In the genomic region with DNA sequence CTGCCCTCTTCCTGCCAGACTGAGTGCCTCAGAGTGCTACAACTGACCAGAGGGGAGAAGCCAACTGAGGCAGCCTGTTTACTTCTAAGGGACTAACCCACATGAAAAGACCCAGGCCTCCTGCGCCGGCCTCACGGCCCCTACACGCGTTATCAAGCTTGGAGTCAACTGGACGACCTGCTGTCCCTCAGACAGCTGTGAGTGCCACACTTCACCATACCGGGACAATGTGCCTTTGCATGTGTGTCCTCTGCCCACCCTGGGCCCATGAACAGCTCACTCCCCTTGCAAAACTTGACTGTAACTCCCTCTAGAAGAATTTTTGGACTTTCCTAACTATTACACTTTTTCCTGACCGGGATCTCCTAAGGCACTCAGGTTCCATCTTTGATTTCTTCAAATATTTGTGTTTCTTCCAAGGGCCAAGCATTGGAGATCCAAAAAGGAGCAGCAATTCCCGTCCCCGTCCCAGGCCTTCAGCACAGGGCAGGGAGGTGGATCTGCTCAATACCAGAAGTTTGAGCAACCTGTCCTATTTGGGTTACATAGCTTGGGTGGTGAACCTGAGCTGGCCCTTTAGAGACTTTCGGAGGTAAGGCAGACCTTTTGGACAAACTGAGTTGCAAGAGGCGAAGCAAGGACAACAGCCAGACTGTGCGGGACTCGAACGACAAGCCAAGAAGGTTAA, we compare ENCODE assay signal across 1 cellular context.
A peak's percentile ranks its signal among the peaks of the same experiment; 100 is the strongest.
TF ChIP-seq lines count a peak whose summit lies in the region.

No MANE protein-coding gene starts in this region.

TF ChIP-seq in K562, 482 proteins besides CTCF, POLR2A, EP300 and RAD21:
- TF ChIP-seq, protein P1, sequence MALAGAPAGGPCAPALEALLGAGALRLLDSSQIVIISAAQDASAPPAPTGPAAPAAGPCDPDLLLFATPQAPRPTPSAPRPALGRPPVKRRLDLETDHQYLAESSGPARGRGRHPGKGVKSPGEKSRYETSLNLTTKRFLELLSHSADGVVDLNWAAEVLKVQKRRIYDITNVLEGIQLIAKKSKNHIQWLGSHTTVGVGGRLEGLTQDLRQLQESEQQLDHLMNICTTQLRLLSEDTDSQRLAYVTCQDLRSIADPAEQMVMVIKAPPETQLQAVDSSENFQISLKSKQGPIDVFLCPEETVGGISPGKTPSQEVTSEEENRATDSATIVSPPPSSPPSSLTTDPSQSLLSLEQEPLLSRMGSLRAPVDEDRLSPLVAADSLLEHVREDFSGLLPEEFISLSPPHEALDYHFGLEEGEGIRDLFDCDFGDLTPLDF (CRISPR knock-in tag; IDR thresholded peaks at IDR 0.05), result peak; percentile 26; the same call in 1 of the 2 replicates
- TF ChIP-seq SIN3A (IDR thresholded peaks at IDR 0.05; ENCODE audit: borderline replicate concordance in 2 of 2, control insufficient read depth in 1 of 2, low read depth in 2 of 2, low read length in 2 of 2) (peak in 1 of 2 experiments; percentile 63; a peak in 2 of 4 replicates), NRF1 (conservative IDR thresholded peaks at IDR 0.05 in 1 of 2, IDR thresholded peaks at IDR 0.05 in 1 of 2) (peak in 1 of 2 experiments; percentile 33; a peak in 2 of 4 replicates), TCF3 (CRISPR knock-in tag; IDR thresholded peaks at IDR 0.05) (no peak), NKRF (IDR thresholded peaks at IDR 0.05; ENCODE audit: borderline replicate concordance) (0 out of 2 replicates have a peak, but pooled peaks have one; percentile 34), FOXP1 (CRISPR knock-in tag; IDR thresholded peaks at IDR 0.05) (0 out of 2 replicates have a peak, but pooled peaks have one; percentile 48), XRCC5 (IDR thresholded peaks at IDR 0.05; ENCODE audit: low read depth, low read length) (0 out of 2 replicates have a peak, but pooled peaks have one; percentile 59), ZFX (CRISPR knock-in tag; IDR thresholded peaks at IDR 0.05) (peak; percentile 51), GATAD2A (IDR thresholded peaks at IDR 0.05) (0 out of 2 replicates have a peak, but pooled peaks have one; percentile 21), SRSF1 (IDR thresholded peaks at IDR 0.05; ENCODE audit: low read depth, low read length) (no peak), HDAC1 (IDR thresholded peaks at IDR 0.05) (peak in 1 of 2 experiments; percentile 40; a peak in 1 of 4 replicates), RBBP5 (IDR thresholded peaks at IDR 0.05; ENCODE audit: borderline replicate concordance, insufficient read depth, low read length, poor library complexity, severe bottlenecking) (peak; percentile 63), ZNF232 (CRISPR knock-in tag; IDR thresholded peaks at IDR 0.05) (peak; percentile 58; the same call in 1 of the 2 replicates), ESRRA (IDR thresholded peaks at IDR 0.05; ENCODE audit: borderline replicate concordance, low read depth) (no peak), DACH1 (IDR thresholded peaks at IDR 0.05; ENCODE audit: partially characterized antibody) (peak; percentile 61), FOXK1 (CRISPR knock-in tag; IDR thresholded peaks at IDR 0.05; ENCODE audit: borderline replicate concordance) (peak; percentile 59; the same call in 1 of the 2 replicates), KAT7 (CRISPR knock-in tag; IDR thresholded peaks at IDR 0.05; ENCODE audit: borderline replicate concordance) (no peak), CHD1 (IDR thresholded peaks at IDR 0.05; ENCODE audit: low read length) (no peak), ARHGAP35 (IDR thresholded peaks at IDR 0.05; ENCODE audit: partially characterized antibody) (no peak), ZBTB33 (CRISPR knock-in tag; IDR thresholded peaks at IDR 0.05) (peak; percentile 60), L3MBTL2 (IDR thresholded peaks at IDR 0.05) (no peak)
- TF ChIP-seq, protein P2, sequence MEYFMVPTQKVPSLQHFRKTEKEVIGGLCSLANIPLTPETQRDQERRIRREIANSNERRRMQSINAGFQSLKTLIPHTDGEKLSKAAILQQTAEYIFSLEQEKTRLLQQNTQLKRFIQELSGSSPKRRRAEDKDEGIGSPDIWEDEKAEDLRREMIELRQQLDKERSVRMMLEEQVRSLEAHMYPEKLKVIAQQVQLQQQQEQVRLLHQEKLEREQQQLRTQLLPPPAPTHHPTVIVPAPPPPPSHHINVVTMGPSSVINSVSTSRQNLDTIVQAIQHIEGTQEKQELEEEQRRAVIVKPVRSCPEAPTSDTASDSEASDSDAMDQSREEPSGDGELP (CRISPR knock-in tag; IDR thresholded peaks at IDR 0.05; ENCODE audit: borderline replicate concordance), result peak; percentile 76; the same call in 1 of the 2 replicates
- TF ChIP-seq, protein P3, sequence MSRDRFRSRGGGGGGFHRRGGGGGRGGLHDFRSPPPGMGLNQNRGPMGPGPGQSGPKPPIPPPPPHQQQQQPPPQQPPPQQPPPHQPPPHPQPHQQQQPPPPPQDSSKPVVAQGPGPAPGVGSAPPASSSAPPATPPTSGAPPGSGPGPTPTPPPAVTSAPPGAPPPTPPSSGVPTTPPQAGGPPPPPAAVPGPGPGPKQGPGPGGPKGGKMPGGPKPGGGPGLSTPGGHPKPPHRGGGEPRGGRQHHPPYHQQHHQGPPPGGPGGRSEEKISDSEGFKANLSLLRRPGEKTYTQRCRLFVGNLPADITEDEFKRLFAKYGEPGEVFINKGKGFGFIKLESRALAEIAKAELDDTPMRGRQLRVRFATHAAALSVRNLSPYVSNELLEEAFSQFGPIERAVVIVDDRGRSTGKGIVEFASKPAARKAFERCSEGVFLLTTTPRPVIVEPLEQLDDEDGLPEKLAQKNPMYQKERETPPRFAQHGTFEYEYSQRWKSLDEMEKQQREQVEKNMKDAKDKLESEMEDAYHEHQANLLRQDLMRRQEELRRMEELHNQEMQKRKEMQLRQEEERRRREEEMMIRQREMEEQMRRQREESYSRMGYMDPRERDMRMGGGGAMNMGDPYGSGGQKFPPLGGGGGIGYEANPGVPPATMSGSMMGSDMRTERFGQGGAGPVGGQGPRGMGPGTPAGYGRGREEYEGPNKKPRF (IDR thresholded peaks at IDR 0.05; ENCODE audit: low read depth, low read length), result no peak
- TF ChIP-seq, protein P4, sequence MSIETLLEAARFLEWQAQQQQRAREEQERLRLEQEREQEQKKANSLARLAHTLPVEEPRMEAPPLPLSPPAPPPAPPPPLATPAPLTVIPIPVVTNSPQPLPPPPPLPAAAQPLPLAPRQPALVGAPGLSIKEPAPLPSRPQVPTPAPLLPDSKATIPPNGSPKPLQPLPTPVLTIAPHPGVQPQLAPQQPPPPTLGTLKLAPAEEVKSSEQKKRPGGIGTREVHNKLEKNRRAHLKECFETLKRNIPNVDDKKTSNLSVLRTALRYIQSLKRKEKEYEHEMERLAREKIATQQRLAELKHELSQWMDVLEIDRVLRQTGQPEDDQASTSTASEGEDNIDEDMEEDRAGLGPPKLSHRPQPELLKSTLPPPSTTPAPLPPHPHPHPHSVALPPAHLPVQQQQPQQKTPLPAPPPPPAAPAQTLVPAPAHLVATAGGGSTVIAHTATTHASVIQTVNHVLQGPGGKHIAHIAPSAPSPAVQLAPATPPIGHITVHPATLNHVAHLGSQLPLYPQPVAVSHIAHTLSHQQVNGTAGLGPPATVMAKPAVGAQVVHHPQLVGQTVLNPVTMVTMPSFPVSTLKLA (conservative IDR thresholded peaks at IDR 0.05), result 0 out of 4 replicates have a peak, but pooled peaks of 1 of the 2 experiments have one; percentile 39
